8 cellular contexts compared by ENCODE assay signal in the genomic region with DNA sequence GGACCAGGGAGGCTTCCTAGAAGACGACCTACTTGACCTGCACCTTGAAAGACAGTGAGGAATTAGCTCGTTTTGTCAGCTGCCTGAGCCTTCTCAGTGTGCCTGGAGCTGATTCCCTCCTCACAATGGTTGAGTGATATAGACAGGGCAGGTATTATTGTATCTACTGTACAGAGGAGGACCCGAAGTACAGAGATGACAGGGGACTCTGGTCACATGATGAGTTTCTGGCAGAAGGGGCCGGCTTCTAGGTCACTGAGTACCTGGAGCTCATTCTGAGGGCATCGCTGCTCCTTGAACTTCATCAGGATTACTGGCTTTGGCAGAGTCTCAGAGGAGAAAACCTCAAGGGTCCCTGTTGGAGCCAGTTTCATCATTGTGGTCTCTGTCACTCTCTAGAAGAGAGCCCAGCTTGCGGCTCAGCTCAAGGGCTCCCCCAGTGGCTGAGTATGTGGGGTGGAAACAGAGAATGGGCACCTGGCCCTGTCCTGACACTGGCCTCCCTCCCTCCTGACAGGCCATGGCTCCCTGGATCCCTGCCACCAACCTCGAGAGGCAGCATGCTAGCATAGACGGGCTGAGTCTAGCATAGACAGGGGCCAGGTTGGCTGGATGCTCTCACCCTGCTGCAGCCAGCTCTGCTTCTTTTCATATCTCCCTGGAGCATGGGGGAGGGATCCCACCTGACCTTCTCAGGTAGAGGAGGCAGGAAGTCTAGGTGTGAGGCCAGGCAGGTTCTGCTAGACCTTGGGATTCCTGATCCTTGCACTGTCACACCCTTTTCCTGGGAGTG. TPM values are rescaled to one million over a fixed set of nuclear protein-coding genes. Genes with fewer than 3 reads are reported as not detected.
DNase-seq lines count a peak whose midpoint lies in the region; ATAC-seq, FAIRE-seq and TF ChIP-seq lines count a peak whose summit lies in the region.

No MANE protein-coding gene starts in this region.

- DNase-seq in AG09319 (ENCODE audit: extremely low read depth, low read depth) (no peak), NCI-H82 (lab: John Stamatoyannopoulos, UW) (peak; percentile 68), pancreas (peak; percentile 82 to 93 (median 88)), T-helper 9 cell (no peak)
- DNase-seq in activated T-cell treated with anti-CD3 and anti-CD28 coated beads, Interleukin-2, amount 50 U/mL, for 48 hours, result peak; percentile 70 to 76

- 62 to 80% methylated on average over 1 to 5 of the region's 8 CpGs for WGBS in gastroesophageal sphincter (ENCODE audit: low coverage in 1 of 2), 2 donors
- 26 to 29% methylated on average over 8 of the region's 8 CpGs for WGBS in pancreas, 2 donors

- H3K9me3 ChIP-seq in gastroesophageal sphincter (no peaks in the 10 kb centered on the region), pancreas (no peaks in the 10 kb centered on the region)

- peaks cover 40 to 100% (median 84%) of the 10 kb centered on the region in 3 donors for H3K4me1 ChIP-seq in gastroesophageal sphincter
- H3K4me1 ChIP-seq in pancreas, result peaks cover 5 to 45% (median 31%) of the 10 kb centered on the region in 3 donors

- TF ChIP-seq EP300 in gastroesophageal sphincter (IDR thresholded peaks at IDR 0.05), result no peak

- ATAC-seq in GM18909 (IDR thresholded peaks at IDR 0.05; ENCODE audit: poor library complexity, unreplicated experiment) (peak; percentile 47), gastroesophageal sphincter (peak; percentile 58), pancreas (peak; percentile 87 to 91 (median 88)), GM18858 (IDR thresholded peaks at IDR 0.05; ENCODE audit: unreplicated experiment) (no peak)

- TF ChIP-seq POLR2A in gastroesophageal sphincter (IDR thresholded peaks at IDR 0.05), result no peak

- intact Hi-C loops in pancreas (cut with DNase I), result loop anchor here in 1 of 3 donors (5.0 kb wide), 1 partner anchor 47 kb away; no protein-coding TSS in a partner anchor

- H3K36me3 ChIP-seq in gastroesophageal sphincter, result no peaks in the 10 kb centered on the region
- H3K36me3 ChIP-seq in pancreas, result no peaks in the 10 kb centered on the region

- H3K27ac ChIP-seq in gastroesophageal sphincter (peak overlapping the region; percentile 32 to 98 (median 90)), pancreas (peak overlapping the region in 3 of 4 donors; percentile 46 to 61 (median 50))

- no peaks in the 10 kb centered on the region for H3K27me3 ChIP-seq in gastroesophageal sphincter
- no peaks in the 10 kb centered on the region for H3K27me3 ChIP-seq in pancreas

- peak; percentile 80 for TF ChIP-seq CTCF in AG09319 (IDR thresholded peaks at IDR 0.05; ENCODE audit: low read depth, low read length)
- TF ChIP-seq CTCF in gastroesophageal sphincter (IDR thresholded peaks at IDR 0.05), result peak; percentile 71 to 86 (median 80)
- peak; percentile 71 to 83 (median 79) for TF ChIP-seq CTCF in pancreas (IDR thresholded peaks at IDR 0.05)

- H3K4me3 ChIP-seq in gastroesophageal sphincter (no peak overlapping the region), pancreas (no peak overlapping the region)

- FAIRE-seq in pancreas (lab: Jason Lieb, UNC), result no peak

RNA-seq across cellular contexts. Expression of a gene that starts 38.7 kb away (rescaled TPM):
- total RNA-seq in gastroesophageal sphincter (100 to 1,000 TPM in 1 of 4 donors, 10 to 100 TPM in 3; 44.7 to 145 (median 72.4) TPM), pancreas (10 to 100 TPM; 30.9 to 45.1 (median 36.0) TPM)
- 10 to 100 TPM in 1 of 2 donors, 1 to 10 TPM in 1; 8.3 to 16.6 TPM for polyA plus RNA-seq in pancreas

Comparison
In these comparisons a context has a peak if more than half of its experiments do, and no peak if none do; other contexts are left out.
1. DNase-seq: peak in NCI-H82 (single experiment), activated T-cell treated with anti-CD3 and anti-CD28 coated beads, Interleukin-2, amount 50 U/mL, for 48 hours (2 of 2) and pancreas (6 of 6); none in AG09319 (single experiment) and T-helper 9 cell (single experiment).
2. Peak in every context shown above with its lines, with median percentiles within 50 percentile points of each other: CTCF ChIP-seq.